In the genomic region with DNA sequence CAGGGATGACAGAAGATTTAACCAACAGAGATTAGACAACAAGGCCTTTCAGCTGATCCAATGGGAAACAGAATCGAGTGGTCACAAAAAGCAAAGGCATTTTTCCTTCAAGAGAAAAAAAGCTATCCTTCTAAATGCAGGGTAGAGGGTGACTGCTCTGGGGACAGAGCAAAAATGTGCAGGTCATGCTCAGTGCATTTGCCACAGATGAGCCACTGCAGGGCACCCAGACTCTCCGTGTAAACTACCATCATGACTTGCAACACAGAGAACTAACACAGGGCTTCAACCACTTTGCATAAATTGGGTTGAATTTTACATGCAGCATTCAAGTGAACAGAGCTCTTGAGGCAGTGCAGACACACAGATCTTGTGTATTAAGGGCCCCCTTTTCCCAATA, we compare ENCODE assay signal across 19 cellular contexts. TPM values are rescaled to one million over a fixed set of nuclear protein-coding genes. Genes with fewer than 3 reads are reported as not detected.
DNase-seq lines count a peak whose midpoint lies in the region; TF ChIP-seq lines count a peak whose summit lies in the region.
"Had no signal": no experiment of that assay in that cellular context is flagged by ENCODE, and none has a peak within 500 bp of the region (broad histone marks: within the 10 kb centered on the region; RNA-seq: fewer than 3 reads in every experiment).

No MANE protein-coding gene starts in this region.

- intact Hi-C loops in activated CD4-positive, alpha-beta T cell treated with anti-CD3 and anti-CD28 coated beads, Interleukin-2, amount 10 ng/mL, durations not matched to agents 24 days and 14 days (cut with micrococcal nuclease): no loop called here

- H3K27ac Mint-ChIP-seq in activated CD4-positive, alpha-beta T cell treated with anti-CD3 and anti-CD28 coated beads, Interleukin-2, amount 10 ng/mL, durations not matched to agents 24 days and 14 days: no peak overlapping the region
- H3K27ac Mint-ChIP-seq in nephron progenitor cell: no peak overlapping the region
- H3K27ac Mint-ChIP-seq: B cell; CD14-positive monocyte; CD4-positive, CD25-positive, alpha-beta regulatory T cell; CD8-positive, alpha-beta memory T cell had no signal

- TF ChIP-seq CTCF in nephron progenitor cell (IDR thresholded peaks at IDR 0.05): no peak

- H3K36me3 Mint-ChIP-seq in activated CD4-positive, alpha-beta T cell treated with anti-CD3 and anti-CD28 coated beads, Interleukin-2, amount 10 ng/mL, durations not matched to agents 24 days and 14 days (ENCODE audit: low read depth): no peaks in the 10 kb centered on the region
- no peaks in the 10 kb centered on the region for H3K36me3 Mint-ChIP-seq in nephron progenitor cell (ENCODE audit: low read depth)
- H3K36me3 Mint-ChIP-seq: CD14-positive monocyte; CD4-positive, alpha-beta memory T cell; CD4-positive, CD25-positive, alpha-beta regulatory T cell; CD8-positive, alpha-beta memory T cell had no signal

- peak; percentile 23 for DNase-seq in activated CD4-positive, alpha-beta T cell treated with anti-CD3 and anti-CD28 coated beads, Interleukin-2, amount 10 ng/mL, durations not matched to agents 24 days and 14 days
- DNase-seq in activated CD4-positive, alpha-beta T cell treated with anti-CD3 and anti-CD28 coated beads for 4 hours: no peak
- DNase-seq in NCI-H526 treated with DMSO at 0.1 percent for 48 hours (lab: John Stamatoyannopoulos, UW): peak; percentile 26
- no peak for DNase-seq in NCI-H345 (lab: John Stamatoyannopoulos, UW)
- DNase-seq in nephron progenitor cell: no peak
- DNase-seq: AML-193; CD4-positive, alpha-beta memory T cell; CD4-positive, CD25-positive, alpha-beta regulatory T cell; CD8-positive, alpha-beta memory T cell; COR-L47; DMS 273 treated with DMSO at 0.1 percent for 48 hours; DMS153; DMS53; DMS79; DND-41; EL; GDM1 had no signal

- H3K9me3 Mint-ChIP-seq in activated CD4-positive, alpha-beta T cell treated with anti-CD3 and anti-CD28 coated beads, Interleukin-2, amount 10 ng/mL, durations not matched to agents 24 days and 14 days: no peaks in the 10 kb centered on the region
- H3K9me3 Mint-ChIP-seq in nephron progenitor cell: no peaks in the 10 kb centered on the region
- H3K9me3 Mint-ChIP-seq: CD14-positive monocyte; CD4-positive, alpha-beta memory T cell; CD8-positive, alpha-beta memory T cell had no signal

- H3K27me3 Mint-ChIP-seq in activated CD4-positive, alpha-beta T cell treated with anti-CD3 and anti-CD28 coated beads, Interleukin-2, amount 10 ng/mL, durations not matched to agents 24 days and 14 days: peaks cover 30% of the 10 kb centered on the region
- H3K27me3 Mint-ChIP-seq in nephron progenitor cell (ENCODE audit: low read depth, poor library complexity): peaks cover 31% of the 10 kb centered on the region

- H3K4me1 Mint-ChIP-seq in activated CD4-positive, alpha-beta T cell treated with anti-CD3 and anti-CD28 coated beads, Interleukin-2, amount 10 ng/mL, durations not matched to agents 24 days and 14 days: no peaks in the 10 kb centered on the region
- no peaks in the 10 kb centered on the region for H3K4me1 Mint-ChIP-seq in nephron progenitor cell
- H3K4me1 Mint-ChIP-seq: B cell; CD14-positive monocyte; CD4-positive, alpha-beta memory T cell; CD4-positive, CD25-positive, alpha-beta regulatory T cell; CD8-positive, alpha-beta memory T cell had no signal

- H3K4me3 Mint-ChIP-seq in activated CD4-positive, alpha-beta T cell treated with anti-CD3 and anti-CD28 coated beads, Interleukin-2, amount 10 ng/mL, durations not matched to agents 24 days and 14 days: no peak overlapping the region
- no peak overlapping the region for H3K4me3 Mint-ChIP-seq in nephron progenitor cell
- H3K4me3 Mint-ChIP-seq: B cell; CD14-positive monocyte; CD4-positive, alpha-beta memory T cell; CD4-positive, CD25-positive, alpha-beta regulatory T cell; CD8-positive, alpha-beta memory T cell had no signal

RNA-seq across cellular contexts. Expression of a gene that starts 56.8 kb away (rescaled TPM):
- 6.1 and 7.4 TPM in 2 replicates for total RNA-seq in activated CD4-positive, alpha-beta T cell treated with anti-CD3 and anti-CD28 coated beads, Interleukin-2, amount 10 ng/mL, durations not matched to agents 24 days and 14 days

Comparison
In these comparisons a context has a peak if more than half of its experiments do, and no peak if none do; other contexts are left out.
1. DNase-seq: peak in activated CD4-positive, alpha-beta T cell treated with anti-CD3 and anti-CD28 coated beads, Interleukin-2, amount 10 ng/mL, durations not matched to agents 24 days and 14 days (single experiment) and NCI-H526 treated with DMSO at 0.1 percent for 48 hours (single experiment); none in activated CD4-positive, alpha-beta T cell treated with anti-CD3 and anti-CD28 coated beads for 4 hours (0 of 2), NCI-H345 (single experiment) and nephron progenitor cell (single experiment).